1 cellular context compared by ENCODE assay signal in the genomic region with DNA sequence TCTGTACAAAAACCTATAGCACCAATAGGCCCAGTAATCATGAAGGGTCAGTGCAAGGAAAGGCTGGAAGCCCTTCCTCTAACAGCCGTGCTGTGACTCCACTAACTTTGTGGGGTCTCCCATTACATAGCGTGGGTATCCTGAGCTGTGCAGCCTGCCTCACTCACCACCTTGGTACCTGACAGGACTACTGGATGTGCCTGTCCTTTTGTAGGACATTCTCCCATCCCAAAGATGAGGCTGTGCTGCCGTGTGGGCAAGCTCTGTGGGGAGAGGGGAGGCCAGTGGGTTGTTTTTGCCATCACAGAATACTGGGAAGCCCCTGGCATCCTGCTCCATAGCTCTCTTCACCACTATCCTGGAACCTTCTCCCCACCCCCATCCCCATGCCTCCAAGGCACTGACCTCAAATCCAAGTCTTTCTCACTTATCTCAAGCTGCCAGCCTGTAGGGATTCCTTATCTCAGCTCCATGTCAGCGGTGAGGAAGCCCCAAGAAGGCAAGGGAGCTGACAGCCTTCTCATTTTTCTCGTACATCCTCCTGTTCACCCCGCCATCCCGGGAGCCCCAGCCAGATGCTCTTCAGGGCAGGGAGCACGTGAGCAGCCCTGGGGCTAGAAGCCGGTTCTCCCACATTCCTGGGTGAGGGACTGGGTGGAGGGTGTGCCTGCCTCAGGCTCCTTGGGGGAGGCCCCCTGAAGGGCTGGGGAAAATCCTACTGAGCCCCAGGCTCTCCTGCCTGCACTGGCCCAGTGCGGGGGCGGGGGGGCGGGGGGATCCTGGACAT.
TF ChIP-seq lines count a peak whose summit lies in the region.

No MANE protein-coding gene starts in this region.

TF ChIP-seq in K562, 482 proteins besides CTCF, POLR2A, EP300 and RAD21 (continued from another document and continues in another):
- TF ChIP-seq, protein P1, sequence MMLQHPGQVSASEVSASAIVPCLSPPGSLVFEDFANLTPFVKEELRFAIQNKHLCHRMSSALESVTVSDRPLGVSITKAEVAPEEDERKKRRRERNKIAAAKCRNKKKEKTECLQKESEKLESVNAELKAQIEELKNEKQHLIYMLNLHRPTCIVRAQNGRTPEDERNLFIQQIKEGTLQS (IDR thresholded peaks at IDR 0.05): no peak
- TF ChIP-seq, protein P1 (CRISPR knock-in tag; conservative IDR thresholded peaks at IDR 0.05): no peak
- TF ChIP-seq, protein P2, sequence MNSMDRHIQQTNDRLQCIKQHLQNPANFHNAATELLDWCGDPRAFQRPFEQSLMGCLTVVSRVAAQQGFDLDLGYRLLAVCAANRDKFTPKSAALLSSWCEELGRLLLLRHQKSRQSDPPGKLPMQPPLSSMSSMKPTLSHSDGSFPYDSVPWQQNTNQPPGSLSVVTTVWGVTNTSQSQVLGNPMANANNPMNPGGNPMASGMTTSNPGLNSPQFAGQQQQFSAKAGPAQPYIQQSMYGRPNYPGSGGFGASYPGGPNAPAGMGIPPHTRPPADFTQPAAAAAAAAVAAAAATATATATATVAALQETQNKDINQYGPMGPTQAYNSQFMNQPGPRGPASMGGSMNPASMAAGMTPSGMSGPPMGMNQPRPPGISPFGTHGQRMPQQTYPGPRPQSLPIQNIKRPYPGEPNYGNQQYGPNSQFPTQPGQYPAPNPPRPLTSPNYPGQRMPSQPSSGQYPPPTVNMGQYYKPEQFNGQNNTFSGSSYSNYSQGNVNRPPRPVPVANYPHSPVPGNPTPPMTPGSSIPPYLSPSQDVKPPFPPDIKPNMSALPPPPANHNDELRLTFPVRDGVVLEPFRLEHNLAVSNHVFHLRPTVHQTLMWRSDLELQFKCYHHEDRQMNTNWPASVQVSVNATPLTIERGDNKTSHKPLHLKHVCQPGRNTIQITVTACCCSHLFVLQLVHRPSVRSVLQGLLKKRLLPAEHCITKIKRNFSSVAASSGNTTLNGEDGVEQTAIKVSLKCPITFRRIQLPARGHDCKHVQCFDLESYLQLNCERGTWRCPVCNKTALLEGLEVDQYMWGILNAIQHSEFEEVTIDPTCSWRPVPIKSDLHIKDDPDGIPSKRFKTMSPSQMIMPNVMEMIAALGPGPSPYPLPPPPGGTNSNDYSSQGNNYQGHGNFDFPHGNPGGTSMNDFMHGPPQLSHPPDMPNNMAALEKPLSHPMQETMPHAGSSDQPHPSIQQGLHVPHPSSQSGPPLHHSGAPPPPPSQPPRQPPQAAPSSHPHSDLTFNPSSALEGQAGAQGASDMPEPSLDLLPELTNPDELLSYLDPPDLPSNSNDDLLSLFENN (IDR thresholded peaks at IDR 0.05; ENCODE audit: low read depth in 2 of 2, low read length in 2 of 2): peak in 1 of 2 experiments; percentile 75; a peak in 1 of 4 replicates
- no peak for TF ChIP-seq PURB (CRISPR knock-in tag; IDR thresholded peaks at IDR 0.05; ENCODE audit: low read depth)
- TF ChIP-seq RHOXF2B (CRISPR knock-in tag; conservative IDR thresholded peaks at IDR 0.05): no peak
- peak; percentile 60; the same call in 1 of the 2 replicates for TF ChIP-seq SMAD3 (CRISPR knock-in tag; conservative IDR thresholded peaks at IDR 0.05)
- TF ChIP-seq, protein P3, sequence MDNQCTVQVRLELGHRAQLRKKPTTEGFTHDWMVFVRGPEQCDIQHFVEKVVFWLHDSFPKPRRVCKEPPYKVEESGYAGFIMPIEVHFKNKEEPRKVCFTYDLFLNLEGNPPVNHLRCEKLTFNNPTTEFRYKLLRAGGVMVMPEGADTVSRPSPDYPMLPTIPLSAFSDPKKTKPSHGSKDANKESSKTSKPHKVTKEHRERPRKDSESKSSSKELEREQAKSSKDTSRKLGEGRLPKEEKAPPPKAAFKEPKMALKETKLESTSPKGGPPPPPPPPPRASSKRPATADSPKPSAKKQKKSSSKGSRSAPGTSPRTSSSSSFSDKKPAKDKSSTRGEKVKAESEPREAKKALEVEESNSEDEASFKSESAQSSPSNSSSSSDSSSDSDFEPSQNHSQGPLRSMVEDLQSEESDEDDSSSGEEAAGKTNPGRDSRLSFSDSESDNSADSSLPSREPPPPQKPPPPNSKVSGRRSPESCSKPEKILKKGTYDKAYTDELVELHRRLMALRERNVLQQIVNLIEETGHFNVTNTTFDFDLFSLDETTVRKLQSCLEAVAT (IDR thresholded peaks at IDR 0.05): peak; percentile 24 to 90; a peak in 2 of 4 replicates
- TF ChIP-seq, protein P4, sequence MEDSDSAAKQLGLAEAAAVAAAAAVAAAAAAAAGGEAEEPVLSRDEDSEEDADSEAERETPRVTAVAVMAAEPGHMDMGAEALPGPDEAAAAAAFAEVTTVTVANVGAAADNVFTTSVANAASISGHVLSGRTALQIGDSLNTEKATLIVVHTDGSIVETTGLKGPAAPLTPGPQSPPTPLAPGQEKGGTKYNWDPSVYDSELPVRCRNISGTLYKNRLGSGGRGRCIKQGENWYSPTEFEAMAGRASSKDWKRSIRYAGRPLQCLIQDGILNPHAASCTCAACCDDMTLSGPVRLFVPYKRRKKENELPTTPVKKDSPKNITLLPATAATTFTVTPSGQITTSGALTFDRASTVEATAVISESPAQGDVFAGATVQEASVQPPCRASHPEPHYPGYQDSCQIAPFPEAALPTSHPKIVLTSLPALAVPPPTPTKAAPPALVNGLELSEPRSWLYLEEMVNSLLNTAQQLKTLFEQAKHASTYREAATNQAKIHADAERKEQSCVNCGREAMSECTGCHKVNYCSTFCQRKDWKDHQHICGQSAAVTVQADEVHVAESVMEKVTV (CRISPR knock-in tag; IDR thresholded peaks at IDR 0.05): no peak
- TF ChIP-seq ZFP30 (CRISPR knock-in tag; IDR thresholded peaks at IDR 0.05; ENCODE audit: borderline replicate concordance): no peak
- TF ChIP-seq SRSF7 (optimal IDR thresholded peaks at IDR 0.05; ENCODE audit: low read depth, low read length): no peak
- no peak for TF ChIP-seq ZBTB1 (CRISPR knock-in tag; IDR thresholded peaks at IDR 0.05; ENCODE audit: borderline replicate concordance, low read depth)
- TF ChIP-seq ZNF124 (CRISPR knock-in tag; IDR thresholded peaks at IDR 0.05): no peak
- TF ChIP-seq NELFE (IDR thresholded peaks at IDR 0.05; ENCODE audit: insufficient read depth, insufficient read length): no peak
- no peak for TF ChIP-seq ZFP36 (IDR thresholded peaks at IDR 0.05; ENCODE audit: low read depth, low read length, partially characterized antibody)
- no peak for TF ChIP-seq KDM4B (IDR thresholded peaks at IDR 0.05; ENCODE audit: borderline replicate concordance in 2 of 2, low read depth in 1 of 2)
- TF ChIP-seq GTF2A2 (tag; IDR thresholded peaks at IDR 0.05): no peak
- TF ChIP-seq HNRNPLL (IDR thresholded peaks at IDR 0.05; ENCODE audit: low read depth, low read length, poor library complexity, severe bottlenecking): no peak
- no peak for TF ChIP-seq TGIF2 (CRISPR knock-in tag; IDR thresholded peaks at IDR 0.05)
- no peak for TF ChIP-seq PTBP1 (IDR thresholded peaks at IDR 0.05; ENCODE audit: low read depth, low read length)
- TF ChIP-seq ZNF384 (IDR thresholded peaks at IDR 0.05; ENCODE audit: low read depth, low read length): no peak
- TF ChIP-seq ADNP (tag; IDR thresholded peaks at IDR 0.05): no peak; the same call in 1 of the 2 replicates
- TF ChIP-seq PTRF (tag; IDR thresholded peaks at IDR 0.05): no peak
- no peak for TF ChIP-seq BRD9 (IDR thresholded peaks at IDR 0.05; ENCODE audit: low read depth, partially characterized antibody)
- TF ChIP-seq, protein P5, sequence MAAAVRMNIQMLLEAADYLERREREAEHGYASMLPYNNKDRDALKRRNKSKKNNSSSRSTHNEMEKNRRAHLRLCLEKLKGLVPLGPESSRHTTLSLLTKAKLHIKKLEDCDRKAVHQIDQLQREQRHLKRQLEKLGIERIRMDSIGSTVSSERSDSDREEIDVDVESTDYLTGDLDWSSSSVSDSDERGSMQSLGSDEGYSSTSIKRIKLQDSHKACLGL (CRISPR knock-in tag; IDR thresholded peaks at IDR 0.05; ENCODE audit: borderline replicate concordance, poor library complexity, severe bottlenecking): no peak
- 0 out of 2 replicates have a peak, but pooled peaks have one; percentile 58 for TF ChIP-seq HIVEP1 (CRISPR knock-in tag; IDR thresholded peaks at IDR 0.05)
- TF ChIP-seq MED1 (CRISPR knock-in tag; IDR thresholded peaks at IDR 0.05; ENCODE audit: borderline replicate concordance): no peak
- TF ChIP-seq MXI1 (IDR thresholded peaks at IDR 0.05; ENCODE audit: low read depth, low read length): no peak
- TF ChIP-seq SNIP1 (IDR thresholded peaks at IDR 0.05; ENCODE audit: low read depth): no peak
- peak; percentile 82; the same call in 1 of the 2 replicates for TF ChIP-seq ZNF644 (tag; IDR thresholded peaks at IDR 0.05; ENCODE audit: low read depth)
- no peak for TF ChIP-seq ZNF316 (IDR thresholded peaks at IDR 0.05)
- TF ChIP-seq TCF7 (IDR thresholded peaks at IDR 0.05; ENCODE audit: borderline replicate concordance): no peak
- no peak for TF ChIP-seq ZNF445 (CRISPR knock-in tag; IDR thresholded peaks at IDR 0.05; ENCODE audit: low read depth)
- TF ChIP-seq KLF13 (tag; IDR thresholded peaks at IDR 0.05; ENCODE audit: borderline replicate concordance, low read depth): no peak
- TF ChIP-seq, protein P6, sequence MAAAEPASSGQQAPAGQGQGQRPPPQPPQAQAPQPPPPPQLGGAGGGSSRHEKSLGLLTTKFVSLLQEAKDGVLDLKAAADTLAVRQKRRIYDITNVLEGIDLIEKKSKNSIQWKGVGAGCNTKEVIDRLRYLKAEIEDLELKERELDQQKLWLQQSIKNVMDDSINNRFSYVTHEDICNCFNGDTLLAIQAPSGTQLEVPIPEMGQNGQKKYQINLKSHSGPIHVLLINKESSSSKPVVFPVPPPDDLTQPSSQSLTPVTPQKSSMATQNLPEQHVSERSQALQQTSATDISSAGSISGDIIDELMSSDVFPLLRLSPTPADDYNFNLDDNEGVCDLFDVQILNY (CRISPR knock-in tag; IDR thresholded peaks at IDR 0.05): no peak
- TF ChIP-seq, protein P7, sequence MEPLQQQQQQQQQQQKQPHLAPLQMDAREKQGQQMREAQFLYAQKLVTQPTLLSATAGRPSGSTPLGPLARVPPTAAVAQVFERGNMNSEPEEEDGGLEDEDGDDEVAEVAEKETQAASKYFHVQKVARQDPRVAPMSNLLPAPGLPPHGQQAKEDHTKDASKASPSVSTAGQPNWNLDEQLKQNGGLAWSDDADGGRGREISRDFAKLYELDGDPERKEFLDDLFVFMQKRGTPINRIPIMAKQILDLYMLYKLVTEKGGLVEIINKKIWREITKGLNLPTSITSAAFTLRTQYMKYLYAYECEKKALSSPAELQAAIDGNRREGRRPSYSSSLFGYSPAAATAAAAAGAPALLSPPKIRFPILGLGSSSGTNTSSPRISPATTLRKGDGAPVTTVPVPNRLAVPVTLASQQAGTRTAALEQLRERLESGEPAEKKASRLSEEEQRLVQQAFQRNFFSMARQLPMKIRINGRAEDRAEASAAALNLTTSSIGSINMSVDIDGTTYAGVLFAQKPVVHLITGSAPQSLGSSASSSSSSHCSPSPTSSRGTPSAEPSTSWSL (CRISPR knock-in tag; IDR thresholded peaks at IDR 0.05; ENCODE audit: borderline replicate concordance): no peak
- no peak for TF ChIP-seq RFX5 (IDR thresholded peaks at IDR 0.05; ENCODE audit: low read depth, low read length)
- no peak for TF ChIP-seq KDM2B (CRISPR knock-in tag; IDR thresholded peaks at IDR 0.05)
- TF ChIP-seq PHF21A (IDR thresholded peaks at IDR 0.05; ENCODE audit: borderline replicate concordance, low read depth): no peak
- no peak for TF ChIP-seq GTF2E2 (tag; IDR thresholded peaks at IDR 0.05)
- no peak for TF ChIP-seq PCBP1 (IDR thresholded peaks at IDR 0.05; ENCODE audit: low read depth, low read length, poor library complexity, severe bottlenecking)
- TF ChIP-seq, protein P8, sequence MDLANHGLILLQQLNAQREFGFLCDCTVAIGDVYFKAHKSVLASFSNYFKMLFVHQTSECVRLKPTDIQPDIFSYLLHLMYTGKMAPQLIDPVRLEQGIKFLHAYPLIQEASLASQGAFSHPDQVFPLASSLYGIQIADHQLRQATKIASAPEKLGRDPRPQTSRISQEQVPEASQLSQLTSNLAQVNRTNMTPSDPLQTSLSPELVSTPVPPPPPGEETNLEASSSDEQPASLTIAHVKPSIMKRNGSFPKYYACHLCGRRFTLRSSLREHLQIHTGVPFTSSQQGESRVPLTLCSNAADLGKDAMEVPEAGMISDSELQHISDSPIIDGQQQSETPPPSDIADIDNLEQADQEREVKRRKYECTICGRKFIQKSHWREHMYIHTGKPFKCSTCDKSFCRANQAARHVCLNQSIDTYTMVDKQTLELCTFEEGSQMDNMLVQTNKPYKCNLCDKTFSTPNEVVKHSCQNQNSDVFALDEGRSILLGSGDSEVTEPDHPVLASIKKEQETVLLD (IDR thresholded peaks at IDR 0.05): no peak
- no peak for TF ChIP-seq FOXK2 (conservative IDR thresholded peaks at IDR 0.05 in 1 of 2, IDR thresholded peaks at IDR 0.05 in 1 of 2; ENCODE audit: low read depth in 2 of 2)
- TF ChIP-seq, protein P9, sequence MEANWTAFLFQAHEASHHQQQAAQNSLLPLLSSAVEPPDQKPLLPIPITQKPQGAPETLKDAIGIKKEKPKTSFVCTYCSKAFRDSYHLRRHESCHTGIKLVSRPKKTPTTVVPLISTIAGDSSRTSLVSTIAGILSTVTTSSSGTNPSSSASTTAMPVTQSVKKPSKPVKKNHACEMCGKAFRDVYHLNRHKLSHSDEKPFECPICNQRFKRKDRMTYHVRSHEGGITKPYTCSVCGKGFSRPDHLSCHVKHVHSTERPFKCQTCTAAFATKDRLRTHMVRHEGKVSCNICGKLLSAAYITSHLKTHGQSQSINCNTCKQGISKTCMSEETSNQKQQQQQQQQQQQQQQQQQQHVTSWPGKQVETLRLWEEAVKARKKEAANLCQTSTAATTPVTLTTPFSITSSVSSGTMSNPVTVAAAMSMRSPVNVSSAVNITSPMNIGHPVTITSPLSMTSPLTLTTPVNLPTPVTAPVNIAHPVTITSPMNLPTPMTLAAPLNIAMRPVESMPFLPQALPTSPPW (CRISPR knock-in tag; IDR thresholded peaks at IDR 0.05): peak; percentile 60
- TF ChIP-seq CEBPG (CRISPR knock-in tag; IDR thresholded peaks at IDR 0.05): no peak
- no peak for TF ChIP-seq CEBPG (tag; conservative IDR thresholded peaks at IDR 0.05 in 1 of 2, IDR thresholded peaks at IDR 0.05 in 1 of 2)
- TF ChIP-seq POU5F1 (IDR thresholded peaks at IDR 0.05; ENCODE audit: borderline replicate concordance, low read depth, low read length, partially characterized antibody): no peak
- TF ChIP-seq ZNF263 (CRISPR knock-in tag; IDR thresholded peaks at IDR 0.05; ENCODE audit: borderline replicate concordance): peak; percentile 52; the same call in 1 of the 2 replicates
- TF ChIP-seq FOXK1 (CRISPR knock-in tag; IDR thresholded peaks at IDR 0.05; ENCODE audit: borderline replicate concordance): no peak
- TF ChIP-seq, protein P10, sequence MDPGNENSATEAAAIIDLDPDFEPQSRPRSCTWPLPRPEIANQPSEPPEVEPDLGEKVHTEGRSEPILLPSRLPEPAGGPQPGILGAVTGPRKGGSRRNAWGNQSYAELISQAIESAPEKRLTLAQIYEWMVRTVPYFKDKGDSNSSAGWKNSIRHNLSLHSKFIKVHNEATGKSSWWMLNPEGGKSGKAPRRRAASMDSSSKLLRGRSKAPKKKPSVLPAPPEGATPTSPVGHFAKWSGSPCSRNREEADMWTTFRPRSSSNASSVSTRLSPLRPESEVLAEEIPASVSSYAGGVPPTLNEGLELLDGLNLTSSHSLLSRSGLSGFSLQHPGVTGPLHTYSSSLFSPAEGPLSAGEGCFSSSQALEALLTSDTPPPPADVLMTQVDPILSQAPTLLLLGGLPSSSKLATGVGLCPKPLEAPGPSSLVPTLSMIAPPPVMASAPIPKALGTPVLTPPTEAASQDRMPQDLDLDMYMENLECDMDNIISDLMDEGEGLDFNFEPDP (CRISPR knock-in tag; IDR thresholded peaks at IDR 0.05): no peak
- TF ChIP-seq DMBX1 (CRISPR knock-in tag; IDR thresholded peaks at IDR 0.05; ENCODE audit: borderline replicate concordance): 0 out of 2 replicates have a peak, but pooled peaks have one; percentile 49
